Comparison of ENCODE assay signal across 1 cellular context in genomic region chr1:16032388-16033100, GRCh38.
TF ChIP-seq lines count a peak whose summit lies in the region.

No MANE protein-coding gene starts in this region.

TF ChIP-seq in K562, 482 proteins besides CTCF, POLR2A, EP300 and RAD21 (continued from another document and continues in another):
- TF ChIP-seq ZNF592 (IDR thresholded peaks at IDR 0.05) (no peak), CHD2 (IDR thresholded peaks at IDR 0.05; ENCODE audit: low read depth, low read length) (0 out of 2 replicates have a peak, but pooled peaks have one; percentile 18), ZNF57 (CRISPR knock-in tag; IDR thresholded peaks at IDR 0.05) (no peak), NELFE (IDR thresholded peaks at IDR 0.05; ENCODE audit: insufficient read depth, insufficient read length) (no peak), NCOA6 (IDR thresholded peaks at IDR 0.05) (no peak), ELK3 (CRISPR knock-in tag; IDR thresholded peaks at IDR 0.05) (no peak), TCFL5 (CRISPR knock-in tag; conservative IDR thresholded peaks at IDR 0.05) (no peak), HLTF (IDR thresholded peaks at IDR 0.05) (no peak), BDP1 (IDR thresholded peaks at IDR 0.05; ENCODE audit: insufficient read depth, insufficient read length) (no peak), RBM15 (IDR thresholded peaks at IDR 0.05; ENCODE audit: insufficient read depth, low read length) (no peak), CREBBP (IDR thresholded peaks at IDR 0.05; ENCODE audit: low read depth, low read length) (no peak), KDM1A (IDR thresholded peaks at IDR 0.05) (no peak), NR2F6 (CRISPR knock-in tag; IDR thresholded peaks at IDR 0.05) (no peak), ZNF766 (CRISPR knock-in tag; conservative IDR thresholded peaks at IDR 0.05) (no peak), ZBTB43 (CRISPR knock-in tag; IDR thresholded peaks at IDR 0.05) (peak; percentile 73; the same call in 1 of the 2 replicates), HMBOX1 (IDR thresholded peaks at IDR 0.05) (no peak), HCFC1 (IDR thresholded peaks at IDR 0.05; ENCODE audit: low read depth, low read length) (peak; percentile 34; the same call in 1 of the 2 replicates), HNRNPH1 (optimal IDR thresholded peaks at IDR 0.05; ENCODE audit: low read depth, low read length) (no peak), HDAC1 (IDR thresholded peaks at IDR 0.05) (no peak), TBL1XR1 (IDR thresholded peaks at IDR 0.05; ENCODE audit: low read length in 2 of 2) (no peak), ZNF785 (CRISPR knock-in tag; IDR thresholded peaks at IDR 0.05) (no peak), CXXC5 (CRISPR knock-in tag; IDR thresholded peaks at IDR 0.05) (peak; percentile 31; the same call in 1 of the 2 replicates), ZNF140 (CRISPR knock-in tag; IDR thresholded peaks at IDR 0.05) (no peak), XRCC4 (IDR thresholded peaks at IDR 0.05; ENCODE audit: extremely low read depth, insufficient read depth, insufficient read length) (no peak), POLR3G (IDR thresholded peaks at IDR 0.05; ENCODE audit: extremely low read depth, insufficient read length, insufficient replicate concordance) (no peak), KLF16 (IDR thresholded peaks at IDR 0.05) (peak; percentile 95), ZBED1 (IDR thresholded peaks at IDR 0.05) (no peak), FOXJ2 (tag; IDR thresholded peaks at IDR 0.05) (no peak), POLR2B (IDR thresholded peaks at IDR 0.05; ENCODE audit: low read depth, partially characterized antibody) (no peak), HNRNPLL (IDR thresholded peaks at IDR 0.05; ENCODE audit: low read depth, low read length, poor library complexity, severe bottlenecking) (no peak), ETV6 (IDR thresholded peaks at IDR 0.05; ENCODE audit: borderline replicate concordance in 1 of 2, low read depth in 2 of 2, low read length in 1 of 2) (no peak), ETV6 (CRISPR knock-in tag; IDR thresholded peaks at IDR 0.05; ENCODE audit: borderline replicate concordance) (no peak), ZKSCAN8 (CRISPR knock-in tag; IDR thresholded peaks at IDR 0.05) (no peak), KLF13 (tag; IDR thresholded peaks at IDR 0.05; ENCODE audit: borderline replicate concordance, low read depth) (peak; percentile 88), ZNF830 (CRISPR knock-in tag; IDR thresholded peaks at IDR 0.05) (no peak), ZNF12 (CRISPR knock-in tag; IDR thresholded peaks at IDR 0.05) (no peak), SREBF2 (CRISPR knock-in tag; IDR thresholded peaks at IDR 0.05) (no peak), TCF7L2 (IDR thresholded peaks at IDR 0.05; ENCODE audit: low read depth, low read length) (no peak), TAF1 (IDR thresholded peaks at IDR 0.05; ENCODE audit: control insufficient read depth, extremely low read depth, insufficient read depth, low read length, severe bottlenecking) (no peak), MYNN (IDR thresholded peaks at IDR 0.05) (peak; percentile 80; the same call in 1 of the 2 replicates), MYNN (CRISPR knock-in tag; IDR thresholded peaks at IDR 0.05) (no peak), MEIS2 (IDR thresholded peaks at IDR 0.05; ENCODE audit: partially characterized antibody) (peak; percentile 47), FIP1L1 (IDR thresholded peaks at IDR 0.05; ENCODE audit: low read depth, low read length, poor library complexity, severe bottlenecking) (peak; percentile 52), NCOA1 (IDR thresholded peaks at IDR 0.05; ENCODE audit: low read depth) (no peak), MAZ (CRISPR knock-in tag; conservative IDR thresholded peaks at IDR 0.05 in 1 of 2, IDR thresholded peaks at IDR 0.05 in 1 of 2) (peak; percentile 88 to 98), NFIC (IDR thresholded peaks at IDR 0.05) (no peak), ETS1 (conservative IDR thresholded peaks at IDR 0.05; ENCODE audit: control insufficient read depth, low read depth, low read length) (no peak), EGR1 (conservative IDR thresholded peaks at IDR 0.05) (peak; percentile 90), THRAP3 (IDR thresholded peaks at IDR 0.05; ENCODE audit: borderline replicate concordance) (no peak), FOXA1 (IDR thresholded peaks at IDR 0.05; ENCODE audit: borderline replicate concordance) (no peak), PRMT5 (CRISPR knock-in tag; IDR thresholded peaks at IDR 0.05) (no peak), MAFG (tag; conservative IDR thresholded peaks at IDR 0.05) (no peak)
- TF ChIP-seq, protein P1, sequence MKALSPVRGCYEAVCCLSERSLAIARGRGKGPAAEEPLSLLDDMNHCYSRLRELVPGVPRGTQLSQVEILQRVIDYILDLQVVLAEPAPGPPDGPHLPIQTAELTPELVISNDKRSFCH (CRISPR knock-in tag; IDR thresholded peaks at IDR 0.05) = no peak
- TF ChIP-seq, protein P1 (tag; IDR thresholded peaks at IDR 0.05) = no peak
- TF ChIP-seq, protein P2, sequence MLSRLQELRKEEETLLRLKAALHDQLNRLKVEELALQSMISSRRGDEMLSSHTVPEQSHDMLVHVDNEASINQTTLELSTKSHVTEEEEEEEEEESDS (CRISPR knock-in tag; IDR thresholded peaks at IDR 0.05) = no peak
- TF ChIP-seq, protein P3, sequence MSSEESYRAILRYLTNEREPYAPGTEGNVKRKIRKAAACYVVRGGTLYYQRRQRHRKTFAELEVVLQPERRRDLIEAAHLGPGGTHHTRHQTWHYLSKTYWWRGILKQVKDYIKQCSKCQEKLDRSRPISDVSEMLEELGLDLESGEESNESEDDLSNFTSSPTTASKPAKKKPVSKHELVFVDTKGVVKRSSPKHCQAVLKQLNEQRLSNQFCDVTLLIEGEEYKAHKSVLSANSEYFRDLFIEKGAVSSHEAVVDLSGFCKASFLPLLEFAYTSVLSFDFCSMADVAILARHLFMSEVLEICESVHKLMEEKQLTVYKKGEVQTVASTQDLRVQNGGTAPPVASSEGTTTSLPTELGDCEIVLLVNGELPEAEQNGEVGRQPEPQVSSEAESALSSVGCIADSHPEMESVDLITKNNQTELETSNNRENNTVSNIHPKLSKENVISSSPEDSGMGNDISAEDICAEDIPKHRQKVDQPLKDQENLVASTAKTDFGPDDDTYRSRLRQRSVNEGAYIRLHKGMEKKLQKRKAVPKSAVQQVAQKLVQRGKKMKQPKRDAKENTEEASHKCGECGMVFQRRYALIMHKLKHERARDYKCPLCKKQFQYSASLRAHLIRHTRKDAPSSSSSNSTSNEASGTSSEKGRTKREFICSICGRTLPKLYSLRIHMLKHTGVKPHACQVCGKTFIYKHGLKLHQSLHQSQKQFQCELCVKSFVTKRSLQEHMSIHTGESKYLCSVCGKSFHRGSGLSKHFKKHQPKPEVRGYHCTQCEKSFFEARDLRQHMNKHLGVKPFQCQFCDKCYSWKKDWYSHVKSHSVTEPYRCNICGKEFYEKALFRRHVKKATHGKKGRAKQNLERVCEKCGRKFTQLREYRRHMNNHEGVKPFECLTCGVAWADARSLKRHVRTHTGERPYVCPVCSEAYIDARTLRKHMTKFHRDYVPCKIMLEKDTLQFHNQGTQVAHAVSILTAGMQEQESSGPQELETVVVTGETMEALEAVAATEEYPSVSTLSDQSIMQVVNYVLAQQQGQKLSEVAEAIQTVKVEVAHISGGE (CRISPR knock-in tag; IDR thresholded peaks at IDR 0.05) = no peak
- TF ChIP-seq, protein P4, sequence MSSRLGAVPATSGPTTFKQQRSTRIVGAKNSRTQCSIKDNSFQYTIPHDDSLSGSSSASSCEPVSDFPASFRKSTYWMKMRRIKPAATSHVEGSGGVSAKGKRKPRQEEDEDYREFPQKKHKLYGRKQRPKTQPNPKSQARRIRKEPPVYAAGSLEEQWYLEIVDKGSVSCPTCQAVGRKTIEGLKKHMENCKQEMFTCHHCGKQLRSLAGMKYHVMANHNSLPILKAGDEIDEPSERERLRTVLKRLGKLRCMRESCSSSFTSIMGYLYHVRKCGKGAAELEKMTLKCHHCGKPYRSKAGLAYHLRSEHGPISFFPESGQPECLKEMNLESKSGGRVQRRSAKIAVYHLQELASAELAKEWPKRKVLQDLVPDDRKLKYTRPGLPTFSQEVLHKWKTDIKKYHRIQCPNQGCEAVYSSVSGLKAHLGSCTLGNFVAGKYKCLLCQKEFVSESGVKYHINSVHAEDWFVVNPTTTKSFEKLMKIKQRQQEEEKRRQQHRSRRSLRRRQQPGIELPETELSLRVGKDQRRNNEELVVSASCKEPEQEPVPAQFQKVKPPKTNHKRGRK (tag; IDR thresholded peaks at IDR 0.05) = no peak
- TF ChIP-seq, protein P5, sequence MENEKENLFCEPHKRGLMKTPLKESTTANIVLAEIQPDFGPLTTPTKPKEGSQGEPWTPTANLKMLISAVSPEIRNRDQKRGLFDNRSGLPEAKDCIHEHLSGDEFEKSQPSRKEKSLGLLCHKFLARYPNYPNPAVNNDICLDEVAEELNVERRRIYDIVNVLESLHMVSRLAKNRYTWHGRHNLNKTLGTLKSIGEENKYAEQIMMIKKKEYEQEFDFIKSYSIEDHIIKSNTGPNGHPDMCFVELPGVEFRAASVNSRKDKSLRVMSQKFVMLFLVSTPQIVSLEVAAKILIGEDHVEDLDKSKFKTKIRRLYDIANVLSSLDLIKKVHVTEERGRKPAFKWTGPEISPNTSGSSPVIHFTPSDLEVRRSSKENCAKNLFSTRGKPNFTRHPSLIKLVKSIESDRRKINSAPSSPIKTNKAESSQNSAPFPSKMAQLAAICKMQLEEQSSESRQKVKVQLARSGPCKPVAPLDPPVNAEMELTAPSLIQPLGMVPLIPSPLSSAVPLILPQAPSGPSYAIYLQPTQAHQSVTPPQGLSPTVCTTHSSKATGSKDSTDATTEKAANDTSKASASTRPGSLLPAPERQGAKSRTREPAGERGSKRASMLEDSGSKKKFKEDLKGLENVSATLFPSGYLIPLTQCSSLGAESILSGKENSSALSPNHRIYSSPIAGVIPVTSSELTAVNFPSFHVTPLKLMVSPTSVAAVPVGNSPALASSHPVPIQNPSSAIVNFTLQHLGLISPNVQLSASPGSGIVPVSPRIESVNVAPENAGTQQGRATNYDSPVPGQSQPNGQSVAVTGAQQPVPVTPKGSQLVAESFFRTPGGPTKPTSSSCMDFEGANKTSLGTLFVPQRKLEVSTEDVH (IDR thresholded peaks at IDR 0.05; ENCODE audit: low read depth, partially characterized antibody) = no peak
